Comparison of ENCODE assay signal across 1 cellular context in genomic region chr12:57726884-57727757, GRCh38.
TF ChIP-seq lines count a peak whose summit lies in the region.

No MANE protein-coding gene starts in this region.

TF ChIP-seq in HepG2, 621 proteins besides CTCF, POLR2A, EP300 and RAD21:
- TF ChIP-seq ZBTB33 (CRISPR knock-in tag; IDR thresholded peaks at IDR 0.05), result peak; percentile 55
- no peak for TF ChIP-seq ZNF224 (CRISPR knock-in tag; IDR thresholded peaks at IDR 0.05)
- 0 out of 2 replicates have a peak, but pooled peaks have one; percentile 28 for TF ChIP-seq ZNF737 (CRISPR knock-in tag; IDR thresholded peaks at IDR 0.05; ENCODE audit: borderline replicate concordance)
- 0 out of 2 replicates have a peak, but pooled peaks have one; percentile 2 for TF ChIP-seq TOPORS (CRISPR knock-in tag; IDR thresholded peaks at IDR 0.05)
- TF ChIP-seq ETV5 (CRISPR knock-in tag; IDR thresholded peaks at IDR 0.05; ENCODE audit: borderline replicate concordance), result 0 out of 2 replicates have a peak, but pooled peaks have one; percentile 2
- TF ChIP-seq NR3C1 (CRISPR knock-in tag; IDR thresholded peaks at IDR 0.05), result no peak
- no peak for TF ChIP-seq ZNF7 (CRISPR knock-in tag; IDR thresholded peaks at IDR 0.05)
- TF ChIP-seq AKAP8 (CRISPR knock-in tag; IDR thresholded peaks at IDR 0.05), result 0 out of 2 replicates have a peak, but pooled peaks have one; percentile 6
- no peak for TF ChIP-seq ZNF639 (CRISPR knock-in tag; conservative IDR thresholded peaks at IDR 0.05)
- no peak for TF ChIP-seq HNF1A (IDR thresholded peaks at IDR 0.05; ENCODE audit: low read depth)
- TF ChIP-seq HNF1A (CRISPR knock-in tag; IDR thresholded peaks at IDR 0.05; ENCODE audit: borderline replicate concordance), result no peak
- no peak for TF ChIP-seq ZFP37 (CRISPR knock-in tag; IDR thresholded peaks at IDR 0.05; ENCODE audit: borderline replicate concordance)
- TF ChIP-seq KAT7 (CRISPR knock-in tag; IDR thresholded peaks at IDR 0.05; ENCODE audit: borderline replicate concordance), result no peak
- TF ChIP-seq MYC (CRISPR knock-in tag; IDR thresholded peaks at IDR 0.05; ENCODE audit: borderline replicate concordance), result peak; percentile 0; the same call in 1 of the 2 replicates
- no peak for TF ChIP-seq ZNF432 (CRISPR knock-in tag; IDR thresholded peaks at IDR 0.05; ENCODE audit: borderline replicate concordance)
- TF ChIP-seq TOE1 (CRISPR knock-in tag; IDR thresholded peaks at IDR 0.05), result no peak
- no peak for TF ChIP-seq MAX (IDR thresholded peaks at IDR 0.05)
- peak; percentile 50; the same call in 1 of the 2 replicates for TF ChIP-seq MIER2 (CRISPR knock-in tag; IDR thresholded peaks at IDR 0.05)
- no peak for TF ChIP-seq TEAD3 (CRISPR knock-in tag; optimal IDR thresholded peaks at IDR 0.05; ENCODE audit: borderline replicate concordance)
- TF ChIP-seq TAF1 (CRISPR knock-in tag; IDR thresholded peaks at IDR 0.05), result 0 out of 2 replicates have a peak, but pooled peaks have one; percentile 6
- 0 out of 2 replicates have a peak, but pooled peaks have one; percentile 17 for TF ChIP-seq HNRNPL (IDR thresholded peaks at IDR 0.05; ENCODE audit: low read depth, low read length)
- 0 out of 2 replicates have a peak, but pooled peaks have one; percentile 18 for TF ChIP-seq ZNF274 (CRISPR knock-in tag; IDR thresholded peaks at IDR 0.05)
- TF ChIP-seq ZNF547 (CRISPR knock-in tag; IDR thresholded peaks at IDR 0.05), result 0 out of 2 replicates have a peak, but pooled peaks have one; percentile 44
- no peak for TF ChIP-seq ZFP90 (CRISPR knock-in tag; IDR thresholded peaks at IDR 0.05; ENCODE audit: borderline replicate concordance)
- TF ChIP-seq ZNF598 (CRISPR knock-in tag; IDR thresholded peaks at IDR 0.05; ENCODE audit: borderline replicate concordance), result 0 out of 2 replicates have a peak, but pooled peaks have one; percentile 28
- peak; percentile 74 to 88 for TF ChIP-seq REST (IDR thresholded peaks at IDR 0.05; ENCODE audit: borderline replicate concordance in 1 of 2, low read depth in 1 of 2, low read length in 2 of 2)
- no peak for TF ChIP-seq CEBPB (IDR thresholded peaks at IDR 0.05; ENCODE audit: borderline replicate concordance, low read depth, low read length)
- peak; percentile 50; the same call in 1 of the 2 replicates for TF ChIP-seq EHMT2 (IDR thresholded peaks at IDR 0.05; ENCODE audit: borderline replicate concordance, low read depth, low read length)
